ENCODE assay signal across 22 cellular contexts in the genomic region with DNA sequence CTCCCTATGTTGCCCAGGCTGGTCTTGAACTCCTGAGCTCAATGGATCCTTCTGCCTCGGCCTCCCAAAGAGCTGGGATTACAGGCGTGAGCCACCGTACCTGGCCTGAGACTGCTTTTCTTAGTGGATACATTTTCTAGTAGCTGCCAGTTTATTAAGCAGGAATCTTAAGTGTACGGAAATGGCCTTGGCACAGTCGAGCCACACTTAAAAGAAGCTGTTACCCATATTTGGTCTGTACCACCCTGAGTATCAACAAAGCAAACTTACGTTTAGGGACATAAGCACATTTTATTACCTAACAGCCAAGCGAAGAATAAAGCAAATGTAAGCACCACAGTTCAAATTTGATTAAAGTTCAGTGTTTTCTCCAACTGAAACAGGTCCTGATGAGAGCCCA. TPM values are rescaled to one million over a fixed set of nuclear protein-coding genes. Genes with fewer than 3 reads are reported as not detected.
DNase-seq lines count a peak whose midpoint lies in the region; ATAC-seq, FAIRE-seq and TF ChIP-seq lines count a peak whose summit lies in the region.
"Had no signal": no experiment of that assay in that cellular context is flagged by ENCODE, and none has a peak within 500 bp of the region (broad histone marks: within the 10 kb centered on the region; RNA-seq: fewer than 3 reads in every experiment).

No MANE protein-coding gene starts in this region.

- H3K4me1 ChIP-seq in esophagus muscularis mucosa (peaks cover 0 to 13% (median 9%) of the 10 kb centered on the region in 4 donors), lung (ENCODE audit: control insufficient read depth in 2 of 2, insufficient read depth in 2 of 2, low read length in 2 of 2) (no peaks in the 10 kb centered on the region), thoracic aorta (ENCODE audit: control insufficient read depth in 1 of 2, low read depth in 2 of 2) (peaks cover 0 to 11% of the 10 kb centered on the region in 2 donors), pancreas (no peaks in the 10 kb centered on the region)
- H3K4me1 ChIP-seq: BLaER1 had no signal

- ATAC-seq in lung (ENCODE audit: insufficient read depth, low FRiP score) (peak; percentile 69), thoracic aorta (ENCODE audit: insufficient number of reproducible peaks, low FRiP score, low read depth) (no peak), pancreas (no peak), GM18519 (IDR thresholded peaks at IDR 0.05; ENCODE audit: low FRiP score, unreplicated experiment) (no peak)
- ATAC-seq: HCT116, Panc1 had no signal

- H3K27ac ChIP-seq in esophagus muscularis mucosa (replicated peaks in 1 of 4) (peak overlapping the region; percentile 72 to 80 (median 76)), lung (ENCODE audit: low read depth in 1 of 2, low read length in 1 of 2) (no peak overlapping the region), thoracic aorta (peak overlapping the region; percentile 77 to 79), pancreas (no peak overlapping the region)
- H3K27ac ChIP-seq: BLaER1 had no signal

- 73% methylated on average over 6 of the region's 7 CpGs for WGBS in esophagus muscularis mucosa
- 63 to 86% methylated on average over 7 of the region's 7 CpGs for WGBS in lung, 2 donors
- WGBS in pancreas, 2 donors = 94 to 95% methylated on average over 7 of the region's 7 CpGs

- TF ChIP-seq POLR2A in esophagus muscularis mucosa (IDR thresholded peaks at IDR 0.05; ENCODE audit: low read depth) = no peak

- H3K4me3 ChIP-seq in esophagus muscularis mucosa = peak overlapping the region in 1 of 4 donors; percentile 8
- H3K4me3 ChIP-seq in lung = no peak overlapping the region
- no peak overlapping the region for H3K4me3 ChIP-seq in thoracic aorta
- H3K4me3 ChIP-seq in pancreas = no peak overlapping the region
- H3K4me3 ChIP-seq: BLaER1 had no signal

- no peaks in the 10 kb centered on the region for H3K27me3 ChIP-seq in esophagus muscularis mucosa
- H3K27me3 ChIP-seq in lung (ENCODE audit: control insufficient read depth, insufficient read depth) = no peaks in the 10 kb centered on the region
- H3K27me3 ChIP-seq in thoracic aorta (replicated peaks; ENCODE audit: insufficient read depth) = no peaks in the 10 kb centered on the region
- no peaks in the 10 kb centered on the region for H3K27me3 ChIP-seq in pancreas
- H3K27me3 ChIP-seq: BLaER1 had no signal

- TF ChIP-seq CTCF in esophagus muscularis mucosa (IDR thresholded peaks at IDR 0.05) = no peak
- TF ChIP-seq CTCF in lung (IDR thresholded peaks at IDR 0.05; ENCODE audit: control extremely low read depth, extremely low read depth) = no peak
- TF ChIP-seq CTCF in thoracic aorta (IDR thresholded peaks at IDR 0.05) = no peak
- TF ChIP-seq CTCF in pancreas (IDR thresholded peaks at IDR 0.05) = no peak

- H3K9me3 ChIP-seq in esophagus muscularis mucosa (no peaks in the 10 kb centered on the region), lung (ENCODE audit: control insufficient read depth in 2 of 2, insufficient read depth in 1 of 2, low read length in 1 of 2) (no peaks in the 10 kb centered on the region), thoracic aorta (no peaks in the 10 kb centered on the region), pancreas (no peaks in the 10 kb centered on the region)
- H3K9me3 ChIP-seq: BLaER1, Caco-2 had no signal

- H3K36me3 ChIP-seq in esophagus muscularis mucosa (peaks cover 0 to 14% (median 2%) of the 10 kb centered on the region in 4 donors), lung (ENCODE audit: control insufficient read depth in 2 of 2, insufficient read depth in 2 of 2, low read length in 2 of 2) (no peaks in the 10 kb centered on the region), thoracic aorta (no peaks in the 10 kb centered on the region), pancreas (no peaks in the 10 kb centered on the region)

- no peak for FAIRE-seq in pancreas (lab: Jason Lieb, UNC)
- FAIRE-seq: H1 had no signal

- no peak for TF ChIP-seq EP300 in esophagus muscularis mucosa (IDR thresholded peaks at IDR 0.05)

- intact Hi-C loops in esophagus muscularis mucosa (cut with DNase I) (no loop called here), pancreas (cut with DNase I) (loop anchor here in 1 of 3 donors (5.0 kb wide), 1 partner anchor 83 kb away; no protein-coding TSS in a partner anchor)

- DNase-seq in esophagus muscularis mucosa (ENCODE audit: extremely low spot score) (no peak), lung (ENCODE audit: low spot score) (peak; percentile 75), thoracic aorta (ENCODE audit: low spot score) (no peak), pancreas (no peak), HuH-7 (ENCODE audit: low spot score) (no peak)
- no peak for DNase-seq in activated CD4-positive, CD25-positive, alpha-beta regulatory T cell treated with anti-CD3 and anti-CD28 coated beads, Interleukin-2, amount 50 U/mL, for 72 hours
- DNase-seq: ACHN; Caco-2; CD4-positive, alpha-beta memory T cell; KG1; NCI-H1105 treated with DMSO at 0.1 percent for 48 hours; NCI-H1694; NCI-H2081; NCI-H2171; NCI-H345; NCI-H774; NK-92 treated with Interleukin-12 subunit alpha and Interleukin-12 subunit beta, amount 100 ng/mL, for 24 hours had no signal

RNA-seq across cellular contexts. Expression of a gene that starts 50.7 kb away (rescaled TPM):
- total RNA-seq in esophagus muscularis mucosa (10 to 100 TPM; 31.5 to 57.3 (median 40.4) TPM), lung (10 to 100 TPM; 26.5 to 76.0 TPM), thoracic aorta (10 to 100 TPM; 45.6 to 92.8 TPM), pancreas (10 to 100 TPM in 5 of 6 donors, 1 to 10 TPM in 1; 8.5 to 17.6 (median 13.7) TPM)
- polyA plus RNA-seq in lung (10 to 100 TPM in 1 of 2 donors, 1 to 10 TPM in 1; 8.6 to 85.2 TPM), pancreas (10 to 100 TPM; 47.2 to 54.5 TPM)

Comparison
In these comparisons a context has a peak if more than half of its experiments do, and no peak if none do; other contexts are left out.
1. H3K27ac ChIP-seq: peak in esophagus muscularis mucosa (4 of 4) and thoracic aorta (2 of 2); none in lung (0 of 2) and pancreas (0 of 4).